17 cellular contexts compared by ENCODE assay signal in genomic region chr6:33813246-33813904, GRCh38. TPM values are rescaled to one million over a fixed set of nuclear protein-coding genes. Genes with fewer than 3 reads are reported as not detected.
"Had no signal": no experiment of that assay in that cellular context is flagged by ENCODE, and none has a peak within 500 bp of the region (broad histone marks: within the 10 kb centered on the region; RNA-seq: fewer than 3 reads in every experiment).

No MANE protein-coding gene starts in this region.

- H3K9me3 ChIP-seq: adrenal gland, colonic mucosa, esophagus muscularis mucosa, gastrocnemius medialis, testis, upper lobe of left lung had no signal

- ATAC-seq: gastrocnemius medialis had no signal

- H3K4me1 ChIP-seq: adrenal gland, colonic mucosa, esophagus muscularis mucosa, testis had no signal

- H3K27me3 ChIP-seq: colonic mucosa, testis had no signal

- H3K27ac ChIP-seq: adrenal gland, colonic mucosa, esophagus muscularis mucosa, gastrocnemius medialis, testis, upper lobe of left lung, WERI-Rb-1 had no signal

- DNase-seq: central memory CD4-positive, alpha-beta T cell; gastrocnemius medialis; naive B cell; WERI-Rb-1 had no signal

- H3K4me3 ChIP-seq: adrenal gland, colonic mucosa, esophagus muscularis mucosa, gastrocnemius medialis, lung, testis, upper lobe of left lung had no signal

- H3K36me3 ChIP-seq: adrenal gland, colonic mucosa, esophagus muscularis mucosa, gastrocnemius medialis, upper lobe of left lung, WERI-Rb-1 had no signal

RNA-seq across cellular contexts. Expression of gene MLN, which starts 9.6 kb away (rescaled TPM):
- total RNA-seq: adrenal gland, astrocyte, esophagus muscularis mucosa, gastrocnemius medialis, lung, mesenteric fat pad, mucosa of gallbladder, neural crest cell, osteocyte, progenitor cell of endocrine pancreas, testis, upper lobe of left lung had no signal
- polyA plus RNA-seq: adrenal gland, keratinocyte, lung had no signal
